ENCODE assay signal across 12 cellular contexts in the genomic region with DNA sequence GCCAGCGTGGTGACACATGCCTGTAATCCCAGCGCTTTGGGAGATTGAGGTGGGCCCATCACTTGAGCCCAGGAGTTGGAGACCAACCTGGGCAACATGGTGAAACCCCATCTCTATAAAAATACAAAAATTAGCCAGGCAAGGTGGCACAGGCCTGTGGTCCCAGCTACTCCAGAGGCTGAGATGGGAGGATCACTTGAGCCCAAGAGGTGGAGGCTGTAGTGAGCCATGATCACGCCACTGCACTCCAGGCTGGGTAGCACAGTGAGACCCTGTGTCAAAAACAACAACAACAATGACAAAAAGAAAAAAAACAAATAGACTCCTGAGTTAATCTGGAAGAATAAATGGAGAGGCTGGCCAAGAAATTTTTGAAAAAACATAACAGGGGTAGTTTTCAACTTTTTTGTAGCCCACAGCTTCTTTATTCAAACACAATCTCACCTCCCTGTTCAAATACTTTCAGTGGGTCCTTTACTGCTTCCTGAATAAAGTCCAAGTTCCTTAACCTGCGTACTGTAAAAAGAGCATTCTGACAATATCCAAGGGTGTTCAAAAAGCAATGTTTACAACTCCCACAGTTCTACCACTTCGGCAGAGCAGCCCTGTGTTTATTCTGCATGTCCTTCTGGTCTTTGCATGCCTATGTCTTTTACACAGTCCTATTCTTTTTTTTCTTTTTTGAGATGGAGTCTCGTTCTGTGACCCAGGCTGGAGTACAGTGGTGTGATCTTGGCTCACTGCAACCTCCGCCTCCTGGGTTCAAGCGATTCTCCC.
"Had no signal": no experiment of that assay in that cellular context is flagged by ENCODE, and none has a peak within 500 bp of the region (broad histone marks: within the 10 kb centered on the region; RNA-seq: fewer than 3 reads in every experiment).

No MANE protein-coding gene starts in this region.

- H3K27me3 Mint-ChIP-seq: naive thymus-derived CD4-positive, alpha-beta T cell; stimulated activated naive CD8-positive, alpha-beta T cell treated with anti-CD3 and anti-CD28 coated beads, Interleukin-15, Interleukin-2, amounts not matched to agents 100 ng/mL and 50 ng/mL, for 24 hours; T-helper 17 cell had no signal

- H3K9me3 Mint-ChIP-seq: activated naive CD4-positive, alpha-beta T cell treated with anti-CD3 and anti-CD28 coated beads, Interleukin-2, amount 10 ng/mL, durations not matched to agents 7 days and 5 days; naive thymus-derived CD4-positive, alpha-beta T cell; stimulated activated naive CD8-positive, alpha-beta T cell treated with anti-CD3 and anti-CD28 coated beads, Interleukin-15, Interleukin-2, amounts not matched to agents 100 ng/mL and 50 ng/mL, for 24 hours had no signal

- H3K4me3 Mint-ChIP-seq: activated naive CD4-positive, alpha-beta T cell treated with anti-CD3 and anti-CD28 coated beads, Interleukin-2, amount 10 ng/mL, durations not matched to agents 7 days and 5 days; naive thymus-derived CD4-positive, alpha-beta T cell; stimulated activated naive CD8-positive, alpha-beta T cell treated with anti-CD3 and anti-CD28 coated beads, Interleukin-15, Interleukin-2, amounts not matched to agents 100 ng/mL and 50 ng/mL, for 24 hours; T-helper 17 cell; WTC11 had no signal

- ATAC-seq: esophagus mucosa; naive thymus-derived CD4-positive, alpha-beta T cell; right cardiac atrium; T-helper 17 cell; WTC11 had no signal

- H3K4me3 ChIP-seq: cardiac muscle cell had no signal

- H3K27ac ChIP-seq: cardiac muscle cell had no signal

- H3K27ac Mint-ChIP-seq: activated naive CD4-positive, alpha-beta T cell treated with anti-CD3 and anti-CD28 coated beads, Interleukin-2, amount 10 ng/mL, durations not matched to agents 7 days and 5 days; stimulated activated naive CD8-positive, alpha-beta T cell treated with anti-CD3 and anti-CD28 coated beads, Interleukin-15, Interleukin-2, amounts not matched to agents 100 ng/mL and 50 ng/mL, for 24 hours; WTC11 had no signal

- FAIRE-seq: endometrium had no signal

- H3K36me3 ChIP-seq: cardiac muscle cell had no signal

- DNase-seq: activated CD4-positive, alpha-beta T cell treated with anti-CD3 and anti-CD28 coated beads for 4 hours; activated naive CD4-positive, alpha-beta T cell treated with anti-CD3 and anti-CD28 coated beads, Interleukin-2, amount 10 ng/mL, durations not matched to agents 7 days and 5 days; hypothalamus; midbrain; naive thymus-derived CD4-positive, alpha-beta T cell; T-helper 17 cell had no signal

- H3K27me3 ChIP-seq: cardiac muscle cell had no signal
